Comparison of ENCODE assay signal across 18 cellular contexts in genomic region chr4:168784786-168785461, GRCh38.
DNase-seq lines count a peak whose midpoint lies in the region; ATAC-seq and TF ChIP-seq lines count a peak whose summit lies in the region.
"Had no signal": no experiment of that assay in that cellular context is flagged by ENCODE, and none has a peak within 500 bp of the region (broad histone marks: within the 10 kb centered on the region; RNA-seq: fewer than 3 reads in every experiment).

No MANE protein-coding gene starts in this region.

- BruUV-seq in Calu3 (replicated peaks; lab: Mats Ljungman, UMichigan) = no TSS peak

- peaks cover 32% of the 10 kb centered on the region for H3K4me1 ChIP-seq in left ventricle myocardium inferior

- no peak overlapping the region for H3K4me3 ChIP-seq in left ventricle myocardium inferior
- H3K4me3 ChIP-seq: tibial artery had no signal

- peaks cover 4% of the 10 kb centered on the region for H3K9me3 Mint-ChIP-seq in Calu3 (ENCODE audit: low read depth, unreplicated experiment)
- no peaks in the 10 kb centered on the region for H3K9me3 Mint-ChIP-seq in activated CD4-positive, alpha-beta memory T cell treated with anti-CD3 and anti-CD28 coated beads, Interleukin-2, amount 10 ng/mL, durations not matched to agents 7 days and 5 days
- H3K9me3 Mint-ChIP-seq: activated CD4-positive, alpha-beta memory T cell treated with anti-CD3 and anti-CD28 coated beads for 36 hours; HFFc6 had no signal

- H3K27ac ChIP-seq in left ventricle myocardium inferior (replicated peaks) = peak overlapping the region; percentile 58

- H3K27ac Mint-ChIP-seq in Calu3 (ENCODE audit: unreplicated experiment) = peak overlapping the region; percentile 90
- H3K27ac Mint-ChIP-seq in activated CD4-positive, alpha-beta memory T cell treated with anti-CD3 and anti-CD28 coated beads, Interleukin-2, amount 10 ng/mL, durations not matched to agents 7 days and 5 days = no peak overlapping the region
- H3K27ac Mint-ChIP-seq: activated CD4-positive, alpha-beta memory T cell treated with anti-CD3 and anti-CD28 coated beads for 36 hours; HFFc6; IgD-negative memory B cell had no signal

- peaks cover 29% of the 10 kb centered on the region for H3K4me1 Mint-ChIP-seq in Calu3 (ENCODE audit: low read depth, unreplicated experiment)
- H3K4me1 Mint-ChIP-seq in activated CD4-positive, alpha-beta memory T cell treated with anti-CD3 and anti-CD28 coated beads, Interleukin-2, amount 10 ng/mL, durations not matched to agents 7 days and 5 days = no peaks in the 10 kb centered on the region

- intact Hi-C loops in Calu3 (cut with micrococcal nuclease; ENCODE audit: unreplicated experiment) (loop anchor here (10.0 kb wide), 1 partner anchor 70 kb away; no protein-coding TSS in a partner anchor), left ventricle myocardium inferior (cut with micrococcal nuclease) (no loop called here)

- no peaks in the 10 kb centered on the region for H3K36me3 ChIP-seq in left ventricle myocardium inferior
- H3K36me3 ChIP-seq: tibial artery had no signal

- no peak for TF ChIP-seq CTCF in Calu3 (IDR thresholded peaks at IDR 0.05; ENCODE audit: unreplicated experiment)
- TF ChIP-seq CTCF in left ventricle myocardium inferior (IDR thresholded peaks at IDR 0.05; ENCODE audit: borderline replicate concordance) = no peak

- POLR2A ChIA-PET in activated CD4-positive, alpha-beta memory T cell treated with anti-CD3 and anti-CD28 coated beads, Interleukin-2, amount 10 ng/mL, durations not matched to agents 7 days and 5 days (lab: Charles Lee) = no interaction called here

- no peaks in the 10 kb centered on the region for H3K27me3 Mint-ChIP-seq in Calu3 (ENCODE audit: unreplicated experiment)
- H3K27me3 Mint-ChIP-seq in activated CD4-positive, alpha-beta memory T cell treated with anti-CD3 and anti-CD28 coated beads, Interleukin-2, amount 10 ng/mL, durations not matched to agents 7 days and 5 days = peaks cover 20% of the 10 kb centered on the region
- H3K27me3 Mint-ChIP-seq: activated CD4-positive, alpha-beta memory T cell treated with anti-CD3 and anti-CD28 coated beads for 36 hours had no signal

- no peak for ATAC-seq in HG02759 (IDR thresholded peaks at IDR 0.05; ENCODE audit: unreplicated experiment)

- no peaks in the 10 kb centered on the region for H3K9me3 ChIP-seq in left ventricle myocardium inferior (replicated peaks)
- H3K9me3 ChIP-seq: tibial artery had no signal

- H3K4me3 Mint-ChIP-seq in Calu3 (ENCODE audit: low read depth, unreplicated experiment) = peak overlapping the region; percentile 13
- H3K4me3 Mint-ChIP-seq in activated CD4-positive, alpha-beta memory T cell treated with anti-CD3 and anti-CD28 coated beads, Interleukin-2, amount 10 ng/mL, durations not matched to agents 7 days and 5 days = no peak overlapping the region
- H3K4me3 Mint-ChIP-seq: activated CD4-positive, alpha-beta memory T cell treated with anti-CD3 and anti-CD28 coated beads for 36 hours; HFFc6; IgD-negative memory B cell had no signal

- H3K36me3 Mint-ChIP-seq in Calu3 (ENCODE audit: insufficient read depth, unreplicated experiment) = no peaks in the 10 kb centered on the region
- no peaks in the 10 kb centered on the region for H3K36me3 Mint-ChIP-seq in activated CD4-positive, alpha-beta memory T cell treated with anti-CD3 and anti-CD28 coated beads, Interleukin-2, amount 10 ng/mL, durations not matched to agents 7 days and 5 days (ENCODE audit: low read depth)
- H3K36me3 Mint-ChIP-seq: activated CD4-positive, alpha-beta memory T cell treated with anti-CD3 and anti-CD28 coated beads for 36 hours had no signal

- H3K27me3 ChIP-seq in left ventricle myocardium inferior (ENCODE audit: low read depth) = no peaks in the 10 kb centered on the region
- H3K27me3 ChIP-seq: tibial artery had no signal

- DNase-seq in Calu3 = peak; percentile 71
- DNase-seq in amniotic epithelial cell (ENCODE audit: low read depth) = peak; percentile 68
- no peak for DNase-seq in left ventricle myocardium inferior
- DNase-seq in pons (ENCODE audit: low spot score) = peak; percentile 20
- no peak for DNase-seq in hepatic stellate cell (ENCODE audit: low spot score)
- DNase-seq in NCI-H69 (lab: John Stamatoyannopoulos, UW) = no peak
- no peak for DNase-seq in activated CD4-positive, alpha-beta memory T cell treated with anti-CD3 and anti-CD28 coated beads, Interleukin-2, amount 10 ng/mL, durations not matched to agents 7 days and 5 days
- DNase-seq: activated CD4-positive, alpha-beta memory T cell treated with anti-CD3 and anti-CD28 coated beads for 36 hours; activated effector memory CD4-positive, alpha-beta T cell treated with anti-CD3 and anti-CD28 coated beads, Interleukin-2, amount 50 U/mL, for 16 hours; DMS 273 treated with DMSO at 0.1 percent for 48 hours; HFFc6; NCI-H1417 treated with DMSO at 0.1 percent for 48 hours; NCI-H524 treated with DMSO at 0.1 percent for 48 hours; stimulated activated CD4-positive, alpha-beta T cell treated with anti-CD3 and anti-CD28 coated beads, Interleukin-15, amount 100 ng/mL, for 24 hours; T1000; tibial artery had no signal

- CTCF ChIA-PET in Calu3 (lab: Charles Lee) = interaction anchor here (0.6 to 1.0 kb wide), 9 partner anchors 12 to 777 kb away, joined by 3 to 8 read pairs (median 4); no protein-coding TSS in a partner anchor
- CTCF ChIA-PET in activated CD4-positive, alpha-beta memory T cell treated with anti-CD3 and anti-CD28 coated beads, Interleukin-2, amount 10 ng/mL, durations not matched to agents 7 days and 5 days (lab: Charles Lee) = interaction anchor here (0.7 to 0.9 kb wide), 2 partner anchors 9 to 265 kb away, joined by 3 to 4 read pairs; no protein-coding TSS in a partner anchor

Comparison
In these comparisons a context has a peak if more than half of its experiments do, and no peak if none do; other contexts are left out.
1. DNase-seq: peak in Calu3 (single experiment), amniotic epithelial cell (single experiment) and pons (single experiment); none in left ventricle myocardium inferior (single experiment), hepatic stellate cell (single experiment), NCI-H69 (single experiment) and activated CD4-positive, alpha-beta memory T cell treated with anti-CD3 and anti-CD28 coated beads, Interleukin-2, amount 10 ng/mL, durations not matched to agents 7 days and 5 days (single experiment).